1 cellular context compared by ENCODE assay signal in genomic region chr6:1310628-1311399, GRCh38.
TF ChIP-seq lines count a peak whose summit lies in the region.

No MANE protein-coding gene starts in this region.

TF ChIP-seq in HepG2, 621 proteins besides CTCF, POLR2A, EP300 and RAD21 (continued from another document and continues in another):
- TF ChIP-seq ZNF280B (CRISPR knock-in tag; IDR thresholded peaks at IDR 0.05; ENCODE audit: borderline replicate concordance) (peak; percentile 41; the same call in 1 of the 2 replicates), ATF5 (CRISPR knock-in tag; IDR thresholded peaks at IDR 0.05; ENCODE audit: low read depth) (no peak; the same call in 1 of the 2 replicates), PTBP1 (IDR thresholded peaks at IDR 0.05; ENCODE audit: low read depth, low read length, poor library complexity, severe bottlenecking) (no peak), KLF13 (CRISPR knock-in tag; IDR thresholded peaks at IDR 0.05) (no peak), DRAP1 (CRISPR knock-in tag; IDR thresholded peaks at IDR 0.05) (no peak), ZC3H4 (CRISPR knock-in tag; IDR thresholded peaks at IDR 0.05; ENCODE audit: borderline replicate concordance) (no peak; the same call in 1 of the 2 replicates), ZSCAN29 (CRISPR knock-in tag; conservative IDR thresholded peaks at IDR 0.05) (no peak), NFKB2 (CRISPR knock-in tag; IDR thresholded peaks at IDR 0.05; ENCODE audit: borderline replicate concordance) (0 out of 2 replicates have a peak, but pooled peaks have one; percentile 1), NFIB (CRISPR knock-in tag; IDR thresholded peaks at IDR 0.05; ENCODE audit: borderline replicate concordance) (no peak), ZFP36L2 (CRISPR knock-in tag; IDR thresholded peaks at IDR 0.05) (no peak; the same call in 1 of the 2 replicates), TARDBP (CRISPR knock-in tag; IDR thresholded peaks at IDR 0.05) (no peak; the same call in 1 of the 2 replicates), PRMT3 (CRISPR knock-in tag; IDR thresholded peaks at IDR 0.05; ENCODE audit: borderline replicate concordance, low read depth) (no peak), ZNF136 (CRISPR knock-in tag; IDR thresholded peaks at IDR 0.05; ENCODE audit: low read depth) (no peak; the same call in 1 of the 2 replicates), TBX2 (CRISPR knock-in tag; IDR thresholded peaks at IDR 0.05; ENCODE audit: borderline replicate concordance) (peak; percentile 33; the same call in 1 of the 2 replicates), ZNF577 (CRISPR knock-in tag; IDR thresholded peaks at IDR 0.05; ENCODE audit: borderline replicate concordance, low read depth) (no peak), ZFP37 (CRISPR knock-in tag; IDR thresholded peaks at IDR 0.05; ENCODE audit: borderline replicate concordance) (no peak), ZNF574 (CRISPR knock-in tag; IDR thresholded peaks at IDR 0.05) (no peak; the same call in 1 of the 2 replicates), SOX5 (CRISPR knock-in tag; IDR thresholded peaks at IDR 0.05; ENCODE audit: borderline replicate concordance) (no peak; the same call in 1 of the 2 replicates), HNRNPK (IDR thresholded peaks at IDR 0.05; ENCODE audit: low read depth, low read length, poor library complexity, severe bottlenecking) (no peak), NBN (conservative IDR thresholded peaks at IDR 0.05) (no peak), DZIP1 (CRISPR knock-in tag; IDR thresholded peaks at IDR 0.05) (peak; percentile 1; the same call in 1 of the 2 replicates), ZNF780A (CRISPR knock-in tag; IDR thresholded peaks at IDR 0.05) (peak; percentile 71), ATF7-NPFF (CRISPR knock-in tag; IDR thresholded peaks at IDR 0.05; ENCODE audit: low read depth) (no peak), SAP130 (CRISPR knock-in tag; IDR thresholded peaks at IDR 0.05; ENCODE audit: low read depth) (peak; percentile 94), ZBTB49 (CRISPR knock-in tag; IDR thresholded peaks at IDR 0.05; ENCODE audit: borderline replicate concordance) (no peak), HCFC1 (IDR thresholded peaks at IDR 0.05; ENCODE audit: low read depth, low read length) (no peak), MTF1 (CRISPR knock-in tag; IDR thresholded peaks at IDR 0.05) (no peak), STAG1 (CRISPR knock-in tag; IDR thresholded peaks at IDR 0.05) (peak; percentile 8; the same call in 1 of the 2 replicates), ZNF34 (CRISPR knock-in tag; IDR thresholded peaks at IDR 0.05; ENCODE audit: borderline replicate concordance) (no peak; the same call in 1 of the 2 replicates), ZNF33A (CRISPR knock-in tag; IDR thresholded peaks at IDR 0.05; ENCODE audit: borderline replicate concordance) (no peak), KLF15 (CRISPR knock-in tag; IDR thresholded peaks at IDR 0.05; ENCODE audit: borderline replicate concordance) (peak; percentile 83; the same call in 1 of the 2 replicates), ZNF530 (CRISPR knock-in tag; IDR thresholded peaks at IDR 0.05; ENCODE audit: low read depth) (no peak), MIER2 (CRISPR knock-in tag; IDR thresholded peaks at IDR 0.05) (no peak), ZNF10 (CRISPR knock-in tag; IDR thresholded peaks at IDR 0.05; ENCODE audit: borderline replicate concordance, low read depth) (no peak), SMARCE1 (IDR thresholded peaks at IDR 0.05; ENCODE audit: borderline replicate concordance) (no peak), TRAFD1 (CRISPR knock-in tag; IDR thresholded peaks at IDR 0.05; ENCODE audit: borderline replicate concordance) (no peak; the same call in 1 of the 2 replicates), NR2F6 (IDR thresholded peaks at IDR 0.05) (peak; percentile 34), NR2F6 (CRISPR knock-in tag; IDR thresholded peaks at IDR 0.05) (peak; percentile 52; the same call in 1 of the 2 replicates), PPARG (CRISPR knock-in tag; conservative IDR thresholded peaks at IDR 0.05) (peak; percentile 17; the same call in 1 of the 2 replicates)
